Comparison of ENCODE assay signal across 8 cellular contexts in the genomic region with DNA sequence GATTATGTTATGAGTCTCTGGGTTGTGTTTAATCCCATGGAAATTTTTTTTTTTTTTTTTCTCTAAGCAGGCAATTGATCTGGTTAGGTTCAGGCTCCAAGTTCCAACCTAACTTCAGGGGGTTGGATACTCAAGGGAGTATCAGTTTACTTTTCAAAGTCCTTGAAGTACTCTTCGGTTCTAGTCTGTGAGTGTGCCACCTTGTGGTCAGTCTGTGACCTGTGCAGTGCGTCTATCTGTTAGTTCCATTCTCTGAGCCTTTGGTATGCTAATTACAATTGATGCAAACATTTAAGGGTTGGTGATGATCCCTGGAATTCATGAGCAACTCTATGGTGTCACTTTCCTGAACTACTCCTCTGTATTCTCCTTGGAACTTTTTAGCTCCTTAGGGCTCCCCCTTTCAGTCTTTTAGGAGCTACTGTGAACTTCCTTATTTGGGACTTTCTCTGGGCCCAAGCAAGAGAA.
DNase-seq lines count a peak whose midpoint lies in the region; ATAC-seq, FAIRE-seq and TF ChIP-seq lines count a peak whose summit lies in the region.

No MANE protein-coding gene starts in this region.

- H3K4me3 ChIP-seq in OCI-LY3 (ENCODE audit: low read length) (no peak overlapping the region), small intestine (ENCODE audit: low read depth in 1 of 2, low read length in 2 of 2) (no peak overlapping the region)

- no peak overlapping the region for H3K9ac ChIP-seq in OCI-LY3 (ENCODE audit: low read length)

- 5 to 42% (median 21%) methylated on average over 2 of the region's 2 CpGs for whole genome bisulfite sequencing in small intestine, 3 donors

- H3K4me2 ChIP-seq in OCI-LY3 (ENCODE audit: low read length) = no peak overlapping the region

- H4K20me1 ChIP-seq in OCI-LY3 (ENCODE audit: insufficient read depth, low read length) = no peaks in the 10 kb centered on the region

- H3K79me2 ChIP-seq in OCI-LY3 (ENCODE audit: low read length) = no peaks in the 10 kb centered on the region

- no peaks in the 10 kb centered on the region for H3K9me3 Mint-ChIP-seq in activated T-helper 17 cell treated with anti-CD3 and anti-CD28 coated beads, Interleukin-2, amount 50 U/mL, for 72 hours

- no peak overlapping the region for H3K4me3 Mint-ChIP-seq in activated T-helper 17 cell treated with anti-CD3 and anti-CD28 coated beads, Interleukin-2, amount 50 U/mL, for 72 hours

- H2AFZ ChIP-seq in OCI-LY3 (ENCODE audit: low read depth, low read length) = no peak overlapping the region

- no peak for FAIRE-seq in small intestine (lab: Jason Lieb, UNC)

- no peaks in the 10 kb centered on the region for H3K27me3 Mint-ChIP-seq in activated T-helper 17 cell treated with anti-CD3 and anti-CD28 coated beads, Interleukin-2, amount 50 U/mL, for 72 hours

- H3K27ac ChIP-seq in OCI-LY3 (ENCODE audit: low read length) (no peak overlapping the region), small intestine (ENCODE audit: low read depth in 1 of 2, low read length in 1 of 2) (no peak overlapping the region)

- no peaks in the 10 kb centered on the region for H3K36me3 ChIP-seq in OCI-LY3 (replicated peaks; ENCODE audit: low read depth, low read length)
- no peaks in the 10 kb centered on the region for H3K36me3 ChIP-seq in small intestine (ENCODE audit: control insufficient read depth in 2 of 2, insufficient read depth in 2 of 2, low read length in 2 of 2)

- peak; percentile 55 for TF ChIP-seq CTCF in OCI-LY3 (IDR thresholded peaks at IDR 0.05; ENCODE audit: low read depth, low read length)

- no peaks in the 10 kb centered on the region for H3K4me1 Mint-ChIP-seq in activated T-helper 17 cell treated with anti-CD3 and anti-CD28 coated beads, Interleukin-2, amount 50 U/mL, for 72 hours

- no peaks in the 10 kb centered on the region for H3K4me1 ChIP-seq in OCI-LY3 (ENCODE audit: low read length)
- no peaks in the 10 kb centered on the region for H3K4me1 ChIP-seq in small intestine (ENCODE audit: control insufficient read depth in 2 of 2, insufficient read depth in 1 of 2, low read depth in 1 of 2, low read length in 1 of 2)

- ATAC-seq in activated T-helper 17 cell treated with anti-CD3 and anti-CD28 coated beads, Interleukin-2, amount 50 U/mL, for 72 hours (replicated peaks) = no peak
- ATAC-seq in GM21526 (IDR thresholded peaks at IDR 0.05; ENCODE audit: low FRiP score, unreplicated experiment) = no peak

- H3K36me3 Mint-ChIP-seq in activated T-helper 17 cell treated with anti-CD3 and anti-CD28 coated beads, Interleukin-2, amount 50 U/mL, for 72 hours (ENCODE audit: low read depth) = no peaks in the 10 kb centered on the region

- DNase-seq in EL = peak; percentile 60
- peak; percentile 50 for DNase-seq in H4 (ENCODE audit: low spot score)
- DNase-seq in fibroblast of gingiva (ENCODE audit: low read depth) = peak; percentile 70
- peak; percentile 47 for DNase-seq in small intestine
- DNase-seq in stimulated activated naive CD4-positive, alpha-beta T cell (lab: John Stamatoyannopoulos, UW) = no peak

- no peak overlapping the region for H3K27ac Mint-ChIP-seq in activated T-helper 17 cell treated with anti-CD3 and anti-CD28 coated beads, Interleukin-2, amount 50 U/mL, for 72 hours

- no peaks in the 10 kb centered on the region for H3K27me3 ChIP-seq in OCI-LY3 (ENCODE audit: low read depth, low read length)
- H3K27me3 ChIP-seq in small intestine (ENCODE audit: control insufficient read depth in 2 of 2, insufficient read depth in 2 of 2, low read length in 2 of 2) = no peaks in the 10 kb centered on the region

- H3K9me3 ChIP-seq in OCI-LY3 (ENCODE audit: insufficient read depth, low read length) (no peaks in the 10 kb centered on the region), small intestine (ENCODE audit: control insufficient read depth, low read depth) (no peaks in the 10 kb centered on the region)

Comparison
In these comparisons a context has a peak if more than half of its experiments do, and no peak if none do; other contexts are left out.
1. DNase-seq: peak in EL (single experiment), H4 (single experiment), fibroblast of gingiva (single experiment) and small intestine (single experiment); none in stimulated activated naive CD4-positive, alpha-beta T cell (0 of 6).